Comparison of ENCODE assay signal across 8 cellular contexts in genomic region chr10:62076872-62077271, GRCh38.
DNase-seq lines count a peak whose midpoint lies in the region; ATAC-seq and TF ChIP-seq lines count a peak whose summit lies in the region.

No MANE protein-coding gene starts in this region.

- no peaks in the 10 kb centered on the region for H3K27me3 ChIP-seq in parathyroid adenoma (ENCODE audit: control insufficient read depth, insufficient read depth, low read length)

- no TSS peak for BruUV-seq in Calu3 (replicated peaks; lab: Mats Ljungman, UMichigan)

- intact Hi-C loops in Calu3 (cut with micrococcal nuclease; ENCODE audit: unreplicated experiment), result loop anchor here (2.0 kb wide), 2 partner anchors 18 to 168 kb away; no protein-coding TSS in a partner anchor

- no peaks in the 10 kb centered on the region for H3K79me2 ChIP-seq in parathyroid adenoma

- H3K9ac ChIP-seq in parathyroid adenoma, result no peak overlapping the region

- TF ChIP-seq CTCF in Calu3 (IDR thresholded peaks at IDR 0.05; ENCODE audit: unreplicated experiment) (no peak), parathyroid adenoma (IDR thresholded peaks at IDR 0.05) (no peak)

- H3K36me3 ChIP-seq in parathyroid adenoma (ENCODE audit: control insufficient read depth, insufficient read depth, low read length), result no peaks in the 10 kb centered on the region

- H3K27ac ChIP-seq in epithelial cell of prostate (peak overlapping the region; percentile 90), parathyroid adenoma (peak overlapping the region; percentile 17)

- H2AFZ ChIP-seq in parathyroid adenoma, result no peak overlapping the region

- CTCF ChIA-PET in Calu3 (lab: Charles Lee), result interaction anchor here (0.6 to 1.3 kb wide), 7 partner anchors 8 to 192 kb away, joined by 3 to 9 read pairs (median 3); partner anchors contain the start of gene RTKN2

- H3K4me3 Mint-ChIP-seq in Calu3 (ENCODE audit: low read depth, unreplicated experiment), result peak overlapping the region; percentile 19

- peaks cover 15% of the 10 kb centered on the region for H3K36me3 Mint-ChIP-seq in Calu3 (ENCODE audit: insufficient read depth, unreplicated experiment)

- no peak overlapping the region for H3K4me3 ChIP-seq in parathyroid adenoma (ENCODE audit: low read depth, low read length)

- H3K4me1 ChIP-seq in parathyroid adenoma, result peaks cover 5% of the 10 kb centered on the region

- no peaks in the 10 kb centered on the region for H3K27me3 Mint-ChIP-seq in Calu3 (ENCODE audit: unreplicated experiment)

- peak; percentile 29 for DNase-seq in Calu3
- DNase-seq in RKO (ENCODE audit: low spot score), result peak; percentile 2
- peak; percentile 82 for DNase-seq in epithelial cell of prostate (ENCODE audit: low read depth, low spot score)
- no peak for DNase-seq in inferior parietal cortex (ENCODE audit: extremely low spot score)
- DNase-seq in GM03348 (ENCODE audit: low spot score), result no peak

- H3K9me3 ChIP-seq in parathyroid adenoma (ENCODE audit: control insufficient read depth, low read length), result no peaks in the 10 kb centered on the region

- ATAC-seq in GM21528 (IDR thresholded peaks at IDR 0.05; ENCODE audit: low FRiP score, unreplicated experiment) (no peak), GM18870 (IDR thresholded peaks at IDR 0.05; ENCODE audit: unreplicated experiment) (no peak)

- H3K4me2 ChIP-seq in parathyroid adenoma (ENCODE audit: low read length), result no peak overlapping the region

- peak overlapping the region; percentile 45 for H3K27ac Mint-ChIP-seq in Calu3 (ENCODE audit: unreplicated experiment)

- H3K4me1 Mint-ChIP-seq in Calu3 (ENCODE audit: low read depth, unreplicated experiment), result peaks cover 26% of the 10 kb centered on the region

- no peaks in the 10 kb centered on the region for H3K9me3 Mint-ChIP-seq in Calu3 (ENCODE audit: low read depth, unreplicated experiment)

Comparison
In these comparisons a context has a peak if more than half of its experiments do, and no peak if none do; other contexts are left out.
1. DNase-seq: peak in Calu3 (single experiment), RKO (single experiment) and epithelial cell of prostate (single experiment); none in inferior parietal cortex (single experiment) and GM03348 (single experiment).